In genomic region chr14:70067810-70068209, GRCh38 we compare ENCODE assay signal across 26 cellular contexts.
"Had no signal": no experiment of that assay in that cellular context is flagged by ENCODE, and none has a peak within 500 bp of the region (broad histone marks: within the 10 kb centered on the region; RNA-seq: fewer than 3 reads in every experiment).

No MANE protein-coding gene starts in this region.

- H3K4me3 Mint-ChIP-seq: IgD-negative memory B cell had no signal

- H3K4me1 Mint-ChIP-seq: IgD-negative memory B cell had no signal

- H3K27ac ChIP-seq: HL-60, KMS-11, RWPE1 had no signal

- H3K9me3 Mint-ChIP-seq: IgD-negative memory B cell had no signal

- H3K27me3 Mint-ChIP-seq: IgD-negative memory B cell had no signal

- ATAC-seq: K562, Panc1, PC-3 had no signal

- H3K36me3 Mint-ChIP-seq: IgD-negative memory B cell had no signal

- DNase-seq: Kasumi-1; MV-4-11; NCI-H1048; NCI-H1105; NCI-H1417; NCI-H1436 treated with DMSO at 0.1 percent for 48 hours; NCI-H1694; NCI-H187 treated with DMSO at 0.1 percent for 48 hours; NCI-H2029 treated with DMSO at 0.1 percent for 48 hours; NCI-H2171 treated with DMSO at 0.1 percent for 48 hours; NCI-H345; NCI-H446 treated with DMSO at 0.1 percent for 48 hours; NCI-H510A treated with DMSO at 0.1 percent for 48 hours; NCI-H526 treated with DMSO at 0.1 percent for 48 hours; NCI-H748 treated with DMSO at 0.1 percent for 48 hours; NK-92 treated with Interleukin-12 subunit alpha and Interleukin-12 subunit beta, amount 100 ng/mL, for 24 hours; PC-3; SHP77; SK-N-SH; SW 1271 had no signal

- H3K9me3 ChIP-seq: SK-N-SH had no signal

- H3K4me3 ChIP-seq: K562 had no signal

- H3K27ac Mint-ChIP-seq: IgD-negative memory B cell had no signal
